ENCODE assay signal across 21 cellular contexts in the genomic region with DNA sequence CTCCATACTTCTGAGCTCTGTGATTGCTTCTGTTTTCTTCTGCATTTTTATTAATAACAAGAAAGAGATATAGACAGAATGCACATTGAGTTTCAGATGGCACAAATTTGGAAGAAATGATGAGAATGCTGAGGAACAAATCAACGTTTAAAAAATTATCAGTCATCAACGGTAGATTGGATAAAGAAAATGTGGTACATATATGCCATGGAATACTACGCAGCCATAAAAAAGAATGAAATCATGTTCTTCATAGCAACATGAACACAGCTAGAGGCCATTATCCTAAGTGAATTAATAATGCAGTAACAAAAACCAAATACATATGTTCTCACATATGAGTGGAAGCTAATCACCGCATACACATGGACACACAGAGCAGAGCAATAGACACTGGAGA.
DNase-seq lines count a peak whose midpoint lies in the region; ATAC-seq, FAIRE-seq and TF ChIP-seq lines count a peak whose summit lies in the region.
"Had no signal": no experiment of that assay in that cellular context is flagged by ENCODE, and none has a peak within 500 bp of the region (broad histone marks: within the 10 kb centered on the region; RNA-seq: fewer than 3 reads in every experiment).

No MANE protein-coding gene starts in this region.

- H4K20me1 ChIP-seq in SK-N-SH (ENCODE audit: insufficient read depth) (no peaks in the 10 kb centered on the region), K562 (replicated peaks; ENCODE audit: control insufficient read depth, insufficient read depth, low read length) (no peaks in the 10 kb centered on the region)
- H4K20me1 ChIP-seq: BLaER1 treated with 17β-estradiol and CSF1 and Interleukin-3, amounts not matched to agents 10 nM and 100 nM had no signal

- POLR2A ChIA-PET in SK-N-SH (lab: Yijun Ruan, JAX), result no interaction called here
- POLR2A ChIA-PET in K562 (lab: Yijun Ruan, JAX), result no interaction called here

- H3K79me2 ChIP-seq in SK-N-SH (ENCODE audit: insufficient read depth) (no peaks in the 10 kb centered on the region), K562 (ENCODE audit: control insufficient read depth, insufficient read depth, low read length) (no peaks in the 10 kb centered on the region)

- no peaks in the 10 kb centered on the region for H3K9me2 ChIP-seq in SK-N-SH

- no peak overlapping the region for H3K4me2 ChIP-seq in SK-N-SH
- no peak overlapping the region for H3K4me2 ChIP-seq in K562 (ENCODE audit: insufficient read depth, low read length)
- H3K4me2 ChIP-seq: A549 had no signal

- no peaks in the 10 kb centered on the region for H3K9me1 ChIP-seq in K562 (ENCODE audit: control insufficient read depth, insufficient read depth, low read length)

- TF ChIP-seq EP300 in SK-N-SH (IDR thresholded peaks at IDR 0.05; ENCODE audit: borderline replicate concordance in 1 of 2, low read depth in 1 of 2, low read length in 1 of 2) (no peak), K562 (IDR thresholded peaks at IDR 0.05; ENCODE audit: low read length) (no peak)

- H3K27me3 Mint-ChIP-seq in stimulated activated naive CD8-positive, alpha-beta T cell treated with anti-CD3 and anti-CD28 coated beads, Interleukin-15, amount 100 ng/mL, for 72 hours, result no peaks in the 10 kb centered on the region
- H3K27me3 Mint-ChIP-seq: CD4-positive, alpha-beta T cell had no signal

- H3K4me1 Mint-ChIP-seq in stimulated activated naive CD8-positive, alpha-beta T cell treated with anti-CD3 and anti-CD28 coated beads, Interleukin-15, amount 100 ng/mL, for 72 hours, result peaks cover 9% of the 10 kb centered on the region

- no peak for ATAC-seq in SK-N-SH treated with all-trans-retinoic acid at 6 μM for 48 hours
- ATAC-seq in K562, result no peak
- no peak for ATAC-seq in stimulated activated naive CD8-positive, alpha-beta T cell treated with anti-CD3 and anti-CD28 coated beads, Interleukin-15, amount 100 ng/mL, for 72 hours
- ATAC-seq: A549; CD8-positive, alpha-beta T cell had no signal

- H3F3A ChIP-seq in SK-N-SH (replicated peaks; ENCODE audit: insufficient read depth), result no peaks in the 10 kb centered on the region

- H3K9ac ChIP-seq in SK-N-SH (no peak overlapping the region), K562 (ENCODE audit: insufficient read depth in 1 of 2, low read depth in 2 of 2, low read length in 2 of 2) (no peak overlapping the region)
- H3K9ac ChIP-seq: BLaER1 treated with 17β-estradiol and CSF1 and Interleukin-3, amounts not matched to agents 10 nM and 100 nM had no signal

- H3K4me3 ChIP-seq in SK-N-SH (ENCODE audit: low read depth in 2 of 2, low read length in 1 of 2), result no peak overlapping the region
- H3K4me3 ChIP-seq in K562, result no peak overlapping the region
- H3K4me3 ChIP-seq: A549; BLaER1 treated with 17β-estradiol and CSF1 and Interleukin-3, amounts not matched to agents 10 nM and 100 nM had no signal

- no peaks in the 10 kb centered on the region for H3K36me3 ChIP-seq in SK-N-SH (replicated peaks in 1 of 2; ENCODE audit: control insufficient read depth in 1 of 2, insufficient read depth in 2 of 2, low read length in 1 of 2)
- H3K36me3 ChIP-seq in K562 (ENCODE audit: control insufficient read depth, insufficient read depth, low read length), result no peaks in the 10 kb centered on the region
- H3K36me3 ChIP-seq: BLaER1 treated with 17β-estradiol and CSF1 and Interleukin-3, amounts not matched to agents 10 nM and 100 nM had no signal

- WGBS in SK-N-SH (ENCODE audit: low lambda C conversion rate), result 89% methylated on average over 4 of the region's 4 CpGs
- 10% methylated on average over 4 of the region's 4 CpGs for WGBS in K562 (ENCODE audit: insufficient coverage, low coverage, missing lambda C conversion rate)

- in situ Hi-C loops in K562 (cut with MboI), result no loop called here

- TF ChIP-seq CTCF in SK-N-SH (IDR thresholded peaks at IDR 0.05) (no peak), K562 (IDR thresholded peaks at IDR 0.05 in 2 of 3, conservative IDR thresholded peaks at IDR 0.05 in 1 of 3; ENCODE audit: insufficient read depth in 2 of 3, low read depth in 1 of 3, low read length in 3 of 3) (no peak)

- H3K27me3 ChIP-seq in SK-N-SH (ENCODE audit: insufficient read depth), result no peaks in the 10 kb centered on the region
- H3K27me3 ChIP-seq in K562 (ENCODE audit: control insufficient read depth in 2 of 2, insufficient read depth in 2 of 2, low read length in 2 of 2), result no peaks in the 10 kb centered on the region
- H3K27me3 ChIP-seq: BLaER1 treated with 17β-estradiol and CSF1 and Interleukin-3, amounts not matched to agents 10 nM and 100 nM had no signal

- H2AFZ ChIP-seq in SK-N-SH (ENCODE audit: low read depth) (no peak overlapping the region), K562 (ENCODE audit: low read depth, low read length) (no peak overlapping the region)

- H3K27ac ChIP-seq in SK-N-SH (ENCODE audit: low read depth in 2 of 2, low read length in 1 of 2) (no peak overlapping the region), K562 (ENCODE audit: extremely low read depth, low read depth, low read length) (no peak overlapping the region)
- H3K27ac ChIP-seq: 22Rv1; A549; BLaER1 treated with 17β-estradiol and CSF1 and Interleukin-3, amounts not matched to agents 10 nM and 100 nM; C4-2B had no signal

- peaks cover 5 to 17% of the 10 kb centered on the region in 2 donors for H3K9me3 Mint-ChIP-seq in stimulated activated naive CD8-positive, alpha-beta T cell treated with anti-CD3 and anti-CD28 coated beads, Interleukin-15, amount 100 ng/mL, for 72 hours
- H3K9me3 Mint-ChIP-seq: CD4-positive, alpha-beta T cell had no signal

- BruUV-seq in K562 (replicated peaks; lab: Mats Ljungman, UMichigan), result no TSS peak

- intact Hi-C loops in K562 (cut with micrococcal nuclease), result no loop called here

- no peak overlapping the region for H3K4me3 Mint-ChIP-seq in stimulated activated naive CD8-positive, alpha-beta T cell treated with anti-CD3 and anti-CD28 coated beads, Interleukin-15, amount 100 ng/mL, for 72 hours
- H3K4me3 Mint-ChIP-seq: B cell; CD4-positive, alpha-beta T cell; CD8-positive, alpha-beta T cell had no signal

- TF ChIP-seq RAD21 in SK-N-SH (IDR thresholded peaks at IDR 0.05; ENCODE audit: low read length), result no peak
- no peak for TF ChIP-seq RAD21 in K562 (CRISPR knock-in tag; conservative IDR thresholded peaks at IDR 0.05 in 1 of 2, IDR thresholded peaks at IDR 0.05 in 1 of 2)

- DNase-seq in SK-N-SH, result no peak
- no peak for DNase-seq in K562 (ENCODE audit: extremely low read depth in 1 of 4, low spot score in 3 of 4)
- no peak for DNase-seq in GOT3 (lab: John Stamatoyannopoulos, UW)
- no peak for DNase-seq in stimulated activated naive CD8-positive, alpha-beta T cell treated with anti-CD3 and anti-CD28 coated beads, Interleukin-15, amount 100 ng/mL, for 72 hours
- DNase-seq: AML-193; Caco-2; Calu3; CD4-positive, alpha-beta T cell; CD8-positive, alpha-beta T cell; DMS79 treated with DMSO at 0.1 percent for 48 hours; GF-D8 had no signal

- no peak overlapping the region for H3K27ac Mint-ChIP-seq in stimulated activated naive CD8-positive, alpha-beta T cell treated with anti-CD3 and anti-CD28 coated beads, Interleukin-15, amount 100 ng/mL, for 72 hours
- H3K27ac Mint-ChIP-seq: B cell; CD4-positive, alpha-beta T cell; CD8-positive, alpha-beta T cell had no signal

- H3K4me1 ChIP-seq in SK-N-SH (ENCODE audit: control insufficient read depth in 1 of 2, insufficient read depth in 2 of 2, low read depth in 1 of 2, low read length in 1 of 2) (no peaks in the 10 kb centered on the region; a peak in 2 of 4 replicates), K562 (replicated peaks in 1 of 2; ENCODE audit: control insufficient read depth in 2 of 2, insufficient read depth in 2 of 2, low read length in 2 of 2) (no peaks in the 10 kb centered on the region)
- H3K4me1 ChIP-seq: A549, Caco-2 had no signal

- FAIRE-seq in K562 (lab: Jason Lieb, UNC), result no peak
- FAIRE-seq: A549, D721Med, G401.6, GM12891, GM19239 had no signal

- TF ChIP-seq POLR2A in K562 (conservative IDR thresholded peaks at IDR 0.05), result no peak

- CTCF ChIA-PET in SK-N-SH (lab: Yijun Ruan, JAX), result interaction anchor here (1.3 to 1.4 kb wide), 2 partner anchors 10 to 82 kb away, joined by 3 read pairs; a partner anchor contains a TSS
- CTCF ChIA-PET in K562 (lab: Yijun Ruan, JAX; ENCODE audit: low intra/inter-chr PET ratio), result no interaction called here

- H3K9me3 ChIP-seq in SK-N-SH (no peaks in the 10 kb centered on the region), K562 (replicated peaks; ENCODE audit: control insufficient read depth, insufficient read depth, low read depth, low read length) (no peaks in the 10 kb centered on the region)
- H3K9me3 ChIP-seq: A549, Caco-2 had no signal

TF ChIP-seq in SK-N-SH, 30 proteins besides CTCF, POLR2A, EP300 and RAD21:
- TF ChIP-seq SIN3A (IDR thresholded peaks at IDR 0.05; ENCODE audit: borderline replicate concordance, low read depth, low read length) (no peak), MXI1 (IDR thresholded peaks at IDR 0.05; ENCODE audit: low read depth, low read length) (no peak), NFIC (IDR thresholded peaks at IDR 0.05; ENCODE audit: borderline replicate concordance) (no peak), GABPA (IDR thresholded peaks at IDR 0.05; ENCODE audit: low read depth) (no peak), FOXM1 (IDR thresholded peaks at IDR 0.05; ENCODE audit: low read depth) (no peak), RXRA (IDR thresholded peaks at IDR 0.05; ENCODE audit: borderline replicate concordance, low read depth) (no peak), TAF1 (IDR thresholded peaks at IDR 0.05; ENCODE audit: borderline replicate concordance, low read depth, low read length) (no peak), SMC3 (IDR thresholded peaks at IDR 0.05; ENCODE audit: low read depth, low read length) (no peak), MEF2A (IDR thresholded peaks at IDR 0.05; ENCODE audit: borderline replicate concordance, low read depth) (no peak)

TF ChIP-seq in K562, 482 proteins besides CTCF, POLR2A, EP300 and RAD21 (continues in another document):
- TF ChIP-seq RBM25 (IDR thresholded peaks at IDR 0.05; ENCODE audit: low read depth, low read length, severe bottlenecking) (peak; percentile 57), HDAC6 (IDR thresholded peaks at IDR 0.05; ENCODE audit: low read depth, low read length) (no peak), GABPA (tag; conservative IDR thresholded peaks at IDR 0.05; ENCODE audit: low read depth) (no peak), CCNT2 (IDR thresholded peaks at IDR 0.05; ENCODE audit: borderline replicate concordance, extremely low read depth, insufficient read length, low read depth, low read length) (no peak), ZNF146 (CRISPR knock-in tag; IDR thresholded peaks at IDR 0.05; ENCODE audit: unreplicated experiment) (peak; percentile 89), OTX1 (CRISPR knock-in tag; IDR thresholded peaks at IDR 0.05) (no peak), CBX5 (IDR thresholded peaks at IDR 0.05; ENCODE audit: borderline replicate concordance, low read depth) (no peak), ZNF3 (CRISPR knock-in tag; IDR thresholded peaks at IDR 0.05) (no peak), PHB (CRISPR knock-in tag; IDR thresholded peaks at IDR 0.05) (no peak)
- TF ChIP-seq, protein P1, sequence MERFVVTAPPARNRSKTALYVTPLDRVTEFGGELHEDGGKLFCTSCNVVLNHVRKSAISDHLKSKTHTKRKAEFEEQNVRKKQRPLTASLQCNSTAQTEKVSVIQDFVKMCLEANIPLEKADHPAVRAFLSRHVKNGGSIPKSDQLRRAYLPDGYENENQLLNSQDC (CRISPR knock-in tag; IDR thresholded peaks at IDR 0.05), result no peak
